Comparison of ENCODE assay signal across 1 cellular context in the genomic region with DNA sequence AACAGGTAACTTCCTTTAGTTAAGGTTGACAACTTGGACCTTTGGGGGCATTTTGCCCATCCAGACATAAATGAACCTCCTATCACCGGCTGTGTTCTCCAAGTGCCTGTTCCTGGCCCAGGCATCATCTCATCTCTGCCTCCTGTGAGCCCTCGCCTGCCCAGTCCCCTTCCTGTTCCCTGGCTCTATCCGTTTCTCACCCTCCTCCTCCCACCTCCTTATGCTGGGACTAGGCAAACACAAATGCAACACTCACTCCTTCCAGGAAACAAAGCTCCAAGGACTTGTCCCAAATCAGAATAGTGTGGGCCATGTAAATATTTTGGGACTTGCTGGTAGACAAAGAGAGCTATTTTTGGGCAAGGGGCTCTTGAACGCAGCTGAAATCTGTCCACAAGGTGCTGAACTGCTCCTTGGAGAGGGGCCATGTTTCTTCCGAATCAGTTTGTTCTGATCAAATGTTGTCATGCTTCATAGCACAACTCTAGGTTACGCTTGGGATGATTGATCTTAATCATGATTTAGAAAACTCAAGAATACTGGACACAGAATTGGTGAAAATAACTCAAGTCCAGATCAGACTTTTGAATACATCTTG.
TF ChIP-seq lines count a peak whose summit lies in the region.

No MANE protein-coding gene starts in this region.

TF ChIP-seq in IMR-90, 13 proteins besides CTCF, POLR2A, EP300 and RAD21 (continued from another document):
- TF ChIP-seq FOS (IDR thresholded peaks at IDR 0.05; ENCODE audit: low read depth, low read length) (no peak), MXI1 (IDR thresholded peaks at IDR 0.05; ENCODE audit: borderline replicate concordance, low read depth, low read length) (no peak), SMC3 (IDR thresholded peaks at IDR 0.05; ENCODE audit: low read depth, low read length) (no peak), CEBPB (IDR thresholded peaks at IDR 0.05; ENCODE audit: low read depth, low read length) (no peak), RCOR1 (IDR thresholded peaks at IDR 0.05; ENCODE audit: insufficient replicate concordance, low read length) (no peak), MAZ (IDR thresholded peaks at IDR 0.05; ENCODE audit: borderline replicate concordance, low read depth, low read length) (no peak), MAFK (IDR thresholded peaks at IDR 0.05; ENCODE audit: low read depth, low read length) (no peak), NFE2L2 (IDR thresholded peaks at IDR 0.05; ENCODE audit: low read depth, low read length) (no peak), BHLHE40 (IDR thresholded peaks at IDR 0.05; ENCODE audit: low read depth, low read length) (no peak)
